Comparison of ENCODE assay signal across 24 cellular contexts in the genomic region with DNA sequence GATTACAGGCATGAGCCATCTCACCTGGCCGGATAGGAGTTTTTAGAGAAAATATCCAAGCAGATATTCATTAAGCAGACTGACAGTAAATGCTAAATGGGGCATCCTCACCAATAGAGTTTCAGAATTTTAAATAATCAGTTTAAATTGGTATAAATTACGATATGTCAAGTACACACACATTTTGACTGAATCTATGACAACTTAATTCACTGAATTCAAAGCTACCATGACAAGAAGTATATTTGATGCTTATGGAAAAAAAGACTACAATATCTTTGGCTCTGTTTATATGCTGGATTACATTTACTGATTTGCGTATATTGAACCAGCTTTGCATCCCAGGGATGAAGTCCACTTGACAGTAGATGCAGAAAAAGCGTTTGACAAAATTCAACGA.
"Had no signal": no experiment of that assay in that cellular context is flagged by ENCODE, and none has a peak within 500 bp of the region (broad histone marks: within the 10 kb centered on the region; RNA-seq: fewer than 3 reads in every experiment).

No MANE protein-coding gene starts in this region.

- H3K4me3 ChIP-seq: stomach, suprapubic skin, testis, thoracic aorta, thyroid gland, tibial artery, tibial nerve, transverse colon, upper lobe of left lung, upper lobe of right lung, uterus, vagina had no signal

- H3K27me3 ChIP-seq: stomach, suprapubic skin, testis, thyroid gland, tibial artery, tibial nerve, transverse colon, upper lobe of left lung, upper lobe of right lung, uterus, vagina had no signal

- H3K9me3 ChIP-seq: stomach, testis, thoracic aorta, thyroid gland, tibial artery, tibial nerve, transverse colon, upper lobe of left lung, upper lobe of right lung, uterus, vagina had no signal

- H3K27ac ChIP-seq: stomach, suprapubic skin, testis, thoracic aorta, thyroid gland, tibial artery, tibial nerve, transverse colon, upper lobe of left lung, upper lobe of right lung, uterus, vagina had no signal

- DNase-seq: stimulated activated CD4-positive, alpha-beta T cell treated with anti-CD3 and anti-CD28 coated beads, Interleukin-2, amount 100 ng/mL, for 48 hours; stimulated activated CD4-positive, alpha-beta T cell treated with anti-CD3 and anti-CD28 coated beads, Interleukin-4, amount 100 ng/mL, for 1 hour; stimulated activated CD4-positive, alpha-beta T cell treated with anti-CD3 and anti-CD28 coated beads, Interleukin-4, amount 100 ng/mL, for 24 hours; stimulated activated CD4-positive, alpha-beta T cell treated with anti-CD3 and anti-CD28 coated beads, Interleukin-4, amount 100 ng/mL, for 4 hours; stimulated activated CD8-positive, alpha-beta memory T cell treated with anti-CD3 and anti-CD28 coated beads, Interleukin-4, amount 100 ng/mL, for 48 hours; stimulated activated naive B cell treated with anti-CD40 and anti-IgM and Interleukin-4, amounts not matched to agents 10 μg/mL and 1 μg/mL and 100 μg/mL, for 72 hours; stimulated activated naive CD4-positive, alpha-beta T cell; stimulated activated naive CD4-positive, alpha-beta T cell treated with Interleukin-2 at 50 U/mL for 16 hours; stimulated activated naive CD8-positive, alpha-beta T cell treated with anti-CD3 and anti-CD28 coated beads, Interleukin-15, amount 100 ng/mL, for 72 hours; stimulated activated naive CD8-positive, alpha-beta T cell treated with anti-CD3 and anti-CD28 coated beads, Interleukin-15, Interleukin-2, amounts not matched to agents 100 U/mL and 50 U/mL, for 24 hours; stomach; substantia nigra; testis; thyroid gland; tibial artery; transverse colon; trophoblast cell; upper lobe of left lung; upper lobe of right lung; uterus had no signal

- H3K36me3 ChIP-seq: stomach, suprapubic skin, thoracic aorta, thyroid gland, tibial artery, tibial nerve, transverse colon, upper lobe of left lung, upper lobe of right lung, uterus, vagina had no signal
